25 cellular contexts compared by ENCODE assay signal in genomic region chr3:64600246-64600645, GRCh38.
"Had no signal": no experiment of that assay in that cellular context is flagged by ENCODE, and none has a peak within 500 bp of the region (broad histone marks: within the 10 kb centered on the region; RNA-seq: fewer than 3 reads in every experiment).

No MANE protein-coding gene starts in this region.

- H3K27ac ChIP-seq: body of pancreas, SK-N-MC, VCaP had no signal

- H3K27me3 ChIP-seq: body of pancreas had no signal

- H3K4me3 Mint-ChIP-seq: activated CD4-positive, alpha-beta memory T cell treated with anti-CD3 and anti-CD28 coated beads, Interleukin-2, amount 10 ng/mL, durations not matched to agents 7 days and 5 days; activated CD4-positive, alpha-beta T cell treated with anti-CD3 and anti-CD28 coated beads, Interleukin-2, amount 10 ng/mL, durations not matched to agents 7 days and 5 days; activated naive CD4-positive, alpha-beta T cell treated with anti-CD3 and anti-CD28 coated beads, Interleukin-2, amount 10 ng/mL, durations not matched to agents 7 days and 5 days; activated naive CD8-positive, alpha-beta T cell treated with anti-CD3 and anti-CD28 coated beads, Interleukin-2, amount 10 ng/mL, durations not matched to agents 7 days and 5 days; central memory CD8-positive, alpha-beta T cell; T-cell had no signal

- H3K27me3 Mint-ChIP-seq: activated CD4-positive, alpha-beta memory T cell treated with anti-CD3 and anti-CD28 coated beads, Interleukin-2, amount 10 ng/mL, durations not matched to agents 7 days and 5 days; activated CD4-positive, alpha-beta T cell treated with anti-CD3 and anti-CD28 coated beads, Interleukin-2, amount 10 ng/mL, durations not matched to agents 7 days and 5 days; activated naive CD4-positive, alpha-beta T cell treated with anti-CD3 and anti-CD28 coated beads, Interleukin-2, amount 10 ng/mL, durations not matched to agents 7 days and 5 days; activated naive CD8-positive, alpha-beta T cell treated with anti-CD3 and anti-CD28 coated beads, Interleukin-2, amount 10 ng/mL, durations not matched to agents 7 days and 5 days; central memory CD8-positive, alpha-beta T cell; T-cell had no signal

- H3K4me3 ChIP-seq: body of pancreas, SK-N-MC had no signal

- ATAC-seq: body of pancreas, Panc1, Right ventricle myocardium inferior, T-cell had no signal

- H3K9me3 Mint-ChIP-seq: activated CD4-positive, alpha-beta memory T cell treated with anti-CD3 and anti-CD28 coated beads, Interleukin-2, amount 10 ng/mL, durations not matched to agents 7 days and 5 days; activated CD4-positive, alpha-beta T cell treated with anti-CD3 and anti-CD28 coated beads, Interleukin-2, amount 10 ng/mL, durations not matched to agents 7 days and 5 days; activated naive CD4-positive, alpha-beta T cell treated with anti-CD3 and anti-CD28 coated beads, Interleukin-2, amount 10 ng/mL, durations not matched to agents 7 days and 5 days; activated naive CD8-positive, alpha-beta T cell treated with anti-CD3 and anti-CD28 coated beads, Interleukin-2, amount 10 ng/mL, durations not matched to agents 7 days and 5 days; activated T-helper 2 cell treated with anti-CD3 and anti-CD28 coated beads, Interferon-gamma antibody, Interleukin-2, Interleukin-4, amounts not matched to agents 10 μg/mL and 5 μg/mL and 100 μg/mL, durations not matched to agents 14 hours and 24 hours and 36 hours had no signal

- DNase-seq: activated CD4-positive, alpha-beta memory T cell treated with anti-CD3 and anti-CD28 coated beads, Interleukin-2, amount 10 ng/mL, durations not matched to agents 7 days and 5 days; activated CD4-positive, alpha-beta T cell treated with anti-CD3 and anti-CD28 coated beads, Interleukin-2, amount 10 ng/mL, durations not matched to agents 7 days and 5 days; activated CD4-positive, CD25-positive, alpha-beta regulatory T cell; activated gamma-delta T cell treated with Interleukin-2 at 50 U/mL for 16 hours; activated naive CD4-positive, alpha-beta T cell treated with anti-CD3 and anti-CD28 coated beads, Interleukin-2, amount 10 ng/mL, durations not matched to agents 7 days and 5 days; activated naive CD8-positive, alpha-beta T cell treated with anti-CD3 and anti-CD28 coated beads, Interleukin-2, amount 10 ng/mL, durations not matched to agents 7 days and 5 days; activated T-cell treated with anti-CD3 and anti-CD28 coated beads for 4 hours; activated T-cell treated with anti-CD3 and anti-CD28 coated beads, Interleukin-2, amount 50 U/mL, for 48 hours; aorta; body of pancreas; Kasumi-1; NCI-H1436 treated with DMSO at 0.1 percent for 48 hours; NCI-H187; NCI-H2171; NCI-H2227 treated with DMSO at 0.1 percent for 48 hours; NK-92 treated with Interleukin-12 subunit alpha and Interleukin-12 subunit beta, amount 100 ng/mL, for 24 hours; OCI-M1; RPMI8226; T-cell had no signal

- H3K27ac Mint-ChIP-seq: activated CD4-positive, alpha-beta memory T cell treated with anti-CD3 and anti-CD28 coated beads, Interleukin-2, amount 10 ng/mL, durations not matched to agents 7 days and 5 days; activated CD4-positive, alpha-beta T cell treated with anti-CD3 and anti-CD28 coated beads, Interleukin-2, amount 10 ng/mL, durations not matched to agents 7 days and 5 days; activated naive CD4-positive, alpha-beta T cell treated with anti-CD3 and anti-CD28 coated beads, Interleukin-2, amount 10 ng/mL, durations not matched to agents 7 days and 5 days; activated naive CD8-positive, alpha-beta T cell treated with anti-CD3 and anti-CD28 coated beads, Interleukin-2, amount 10 ng/mL, durations not matched to agents 7 days and 5 days; activated T-helper 2 cell treated with anti-CD3 and anti-CD28 coated beads, Interferon-gamma antibody, Interleukin-2, Interleukin-4, amounts not matched to agents 10 μg/mL and 5 μg/mL and 100 μg/mL, durations not matched to agents 14 hours and 24 hours and 36 hours; T-cell had no signal

- H3K4me1 Mint-ChIP-seq: activated CD4-positive, alpha-beta memory T cell treated with anti-CD3 and anti-CD28 coated beads, Interleukin-2, amount 10 ng/mL, durations not matched to agents 7 days and 5 days; activated CD4-positive, alpha-beta T cell treated with anti-CD3 and anti-CD28 coated beads, Interleukin-2, amount 10 ng/mL, durations not matched to agents 7 days and 5 days; activated naive CD4-positive, alpha-beta T cell treated with anti-CD3 and anti-CD28 coated beads, Interleukin-2, amount 10 ng/mL, durations not matched to agents 7 days and 5 days; activated naive CD8-positive, alpha-beta T cell treated with anti-CD3 and anti-CD28 coated beads, Interleukin-2, amount 10 ng/mL, durations not matched to agents 7 days and 5 days; central memory CD8-positive, alpha-beta T cell; T-cell had no signal

- H3K4me1 ChIP-seq: body of pancreas had no signal

- H3K36me3 Mint-ChIP-seq: activated naive CD4-positive, alpha-beta T cell treated with anti-CD3 and anti-CD28 coated beads, Interleukin-2, amount 10 ng/mL, durations not matched to agents 7 days and 5 days; activated naive CD8-positive, alpha-beta T cell treated with anti-CD3 and anti-CD28 coated beads, Interleukin-2, amount 10 ng/mL, durations not matched to agents 7 days and 5 days; T-cell had no signal

- H3K9me3 ChIP-seq: body of pancreas had no signal
